In genomic region chr12:100666588-100666987, GRCh38 we compare ENCODE assay signal across 18 cellular contexts.
DNase-seq lines count a peak whose midpoint lies in the region; ATAC-seq, FAIRE-seq and TF ChIP-seq lines count a peak whose summit lies in the region.
"Had no signal": no experiment of that assay in that cellular context is flagged by ENCODE, and none has a peak within 500 bp of the region (broad histone marks: within the 10 kb centered on the region; RNA-seq: fewer than 3 reads in every experiment).

No MANE protein-coding gene starts in this region.

- no peaks in the 10 kb centered on the region for H3K79me2 ChIP-seq in GM23338 (replicated peaks; ENCODE audit: insufficient read depth)

- peak; percentile 62 for ATAC-seq in GM23338
- no peak for ATAC-seq in lower lobe of right lung
- ATAC-seq in GM19452 (IDR thresholded peaks at IDR 0.05; ENCODE audit: unreplicated experiment) = no peak

- TF ChIP-seq CTCF in GM23338 (conservative IDR thresholded peaks at IDR 0.05; ENCODE audit: low read depth in 2 of 2) = 0 out of 4 replicates have a peak, but pooled peaks of 1 of the 2 experiments have one; percentile 1
- TF ChIP-seq CTCF in endodermal cell (conservative IDR thresholded peaks at IDR 0.05) = peak; percentile 34
- no peak for TF ChIP-seq CTCF in lower lobe of right lung (IDR thresholded peaks at IDR 0.05)

- H3K36me3 Mint-ChIP-seq in GM23338 (ENCODE audit: low read depth) (no peaks in the 10 kb centered on the region), endodermal cell (ENCODE audit: low read depth) (no peaks in the 10 kb centered on the region)
- H3K36me3 Mint-ChIP-seq: CD4-positive, alpha-beta memory T cell had no signal

- no peak overlapping the region for H3K27ac ChIP-seq in GM23338 (ENCODE audit: low read depth)
- H3K27ac ChIP-seq in endodermal cell (ENCODE audit: low read depth, low read length) = no peak overlapping the region
- no peak overlapping the region for H3K27ac ChIP-seq in lower lobe of right lung
- H3K27ac ChIP-seq: GM23248 had no signal

- H3K4me2 ChIP-seq in GM23338 = no peak overlapping the region

- H3K9me2 ChIP-seq in GM23338 (ENCODE audit: insufficient read depth) = no peaks in the 10 kb centered on the region

- no peak for FAIRE-seq in GM12891 (lab: Jason Lieb, UNC)
- FAIRE-seq: HTR-8/SVneo had no signal

- no peaks in the 10 kb centered on the region; the same call in 1 of the 2 replicates for H4K20me1 ChIP-seq in GM23338 (replicated peaks; ENCODE audit: insufficient read depth)

- no peak overlapping the region for H2AFZ ChIP-seq in GM23338
- H2AFZ ChIP-seq: GM23248 had no signal

- no peak overlapping the region for H3K9ac ChIP-seq in endodermal cell (ENCODE audit: extremely low read depth, low read length, poor library complexity, severe bottlenecking)
- H3K9ac ChIP-seq: GM23248 had no signal

- H3F3A ChIP-seq in GM23338 (replicated peaks; ENCODE audit: low read depth) = no peaks in the 10 kb centered on the region

- H3K4me3 ChIP-seq in GM23338 (no peak overlapping the region), endodermal cell (ENCODE audit: low read length) (no peak overlapping the region), lower lobe of right lung (no peak overlapping the region)
- H3K4me3 ChIP-seq: GM23248 had no signal

- no peak overlapping the region for H3K4me3 Mint-ChIP-seq in GM23338
- H3K4me3 Mint-ChIP-seq in endodermal cell = no peak overlapping the region
- H3K4me3 Mint-ChIP-seq: CD4-positive, alpha-beta memory T cell; HFFc6 had no signal

- H3K27me3 Mint-ChIP-seq in GM23338 (ENCODE audit: insufficient read depth, low read depth, poor library complexity) = peaks cover 4% of the 10 kb centered on the region
- H3K27me3 Mint-ChIP-seq in endodermal cell (ENCODE audit: insufficient read depth) = no peaks in the 10 kb centered on the region

- POLR2A ChIA-PET in HEK293T (lab: Yijun Ruan, JAX) = no interaction called here

- H3K9me3 Mint-ChIP-seq in GM23338 (no peaks in the 10 kb centered on the region), endodermal cell (no peaks in the 10 kb centered on the region)
- H3K9me3 Mint-ChIP-seq: HFFc6 had no signal

- DNase-seq in GM23338 (ENCODE audit: low spot score) = peak; percentile 43
- DNase-seq in HEK293T (ENCODE audit: extremely low spot score) = no peak
- peak; percentile 78 for DNase-seq in endodermal cell
- peak; percentile 7 for DNase-seq in left kidney (ENCODE audit: low read depth, low spot score)
- DNase-seq in NCI-H748 treated with DMSO at 0.1 percent for 48 hours (lab: John Stamatoyannopoulos, UW) = no peak
- no peak for DNase-seq in lower lobe of right lung
- DNase-seq in GM12891 (ENCODE audit: insufficient read length, low spot score) = no peak
- DNase-seq: ACHN; C1 segment of cervical spinal cord; CD4-positive, alpha-beta memory T cell; COR-L47; DND-41; GDM1; GM23248; H7; HFFc6 had no signal

- H3K27ac Mint-ChIP-seq in GM23338 (no peak overlapping the region), endodermal cell (no peak overlapping the region)
- H3K27ac Mint-ChIP-seq: CD4-positive, alpha-beta memory T cell; HFFc6 had no signal

- no peak for TF ChIP-seq POLR2A in GM12891 (IDR thresholded peaks at IDR 0.05; ENCODE audit: low read depth, low read length)

- H3K4me1 ChIP-seq in GM23338 (ENCODE audit: insufficient read depth) (no peaks in the 10 kb centered on the region), endodermal cell (ENCODE audit: control insufficient read depth, insufficient read depth, low read length) (no peaks in the 10 kb centered on the region), lower lobe of right lung (no peaks in the 10 kb centered on the region)

- H3K27me3 ChIP-seq in GM23338 (ENCODE audit: insufficient read depth) (no peaks in the 10 kb centered on the region), endodermal cell (ENCODE audit: control insufficient read depth, insufficient read depth, low read length, poor library complexity, severe bottlenecking) (no peaks in the 10 kb centered on the region), lower lobe of right lung (ENCODE audit: low read depth) (peaks cover 2% of the 10 kb centered on the region)

- WGBS in endodermal cell (ENCODE audit: insufficient coverage in 1 of 2, insufficient read length in 1 of 2), 2 experiments = 81 to 93% methylated on average over 2 of the region's 2 CpGs

- H3K36me3 ChIP-seq in GM23338 (ENCODE audit: insufficient read depth) (no peaks in the 10 kb centered on the region), endodermal cell (ENCODE audit: control insufficient read depth, insufficient read depth, low read length) (no peaks in the 10 kb centered on the region), lower lobe of right lung (no peaks in the 10 kb centered on the region)

- CTCF ChIA-PET in HEK293T (lab: Yijun Ruan, JAX) = no interaction called here

- intact Hi-C loops in lower lobe of right lung (cut with DNase I) = no loop called here

- H3K9me3 ChIP-seq in endodermal cell (ENCODE audit: control insufficient read depth, low read length) (no peaks in the 10 kb centered on the region), lower lobe of right lung (no peaks in the 10 kb centered on the region)

- H3K4me1 Mint-ChIP-seq in GM23338 (peaks cover 5% of the 10 kb centered on the region; the same call in 2 of the 3 replicates), endodermal cell (peaks cover 5% of the 10 kb centered on the region)
- H3K4me1 Mint-ChIP-seq: CD4-positive, alpha-beta memory T cell had no signal

TF ChIP-seq in GM23338, 12 proteins besides CTCF, POLR2A, EP300 and RAD21 (continues in another document):
- TF ChIP-seq POLR2AphosphoS5 (IDR thresholded peaks at IDR 0.05; ENCODE audit: low read depth) = no peak
- no peak for TF ChIP-seq ZNF331 (CRISPR knock-in tag; IDR thresholded peaks at IDR 0.05; ENCODE audit: low read depth)
- TF ChIP-seq CREB1 (CRISPR knock-in tag; IDR thresholded peaks at IDR 0.05; ENCODE audit: low read depth) = no peak
- TF ChIP-seq EZH2 (IDR thresholded peaks at IDR 0.05; ENCODE audit: low read depth, unreplicated experiment) = no peak
- no peak for TF ChIP-seq ETS1 (IDR thresholded peaks at IDR 0.05)

TF ChIP-seq in HEK293T, 16 proteins besides CTCF, POLR2A, EP300 and RAD21:
- TF ChIP-seq BHLHE40 (IDR thresholded peaks at IDR 0.05; ENCODE audit: borderline replicate concordance) (no peak), SP1 (IDR thresholded peaks at IDR 0.05) (no peak), PKNOX1 (IDR thresholded peaks at IDR 0.05) (0 out of 2 replicates have a peak, but pooled peaks have one; percentile 27)
TF ChIP-seq in HEK293T: peak in this region for 1.

TF ChIP-seq in GM12891, 5 proteins besides CTCF, POLR2A, EP300 and RAD21:
- TF ChIP-seq POU2F2 (IDR thresholded peaks at IDR 0.05; ENCODE audit: low read depth, low read length) (no peak), POLR2AphosphoS5 (IDR thresholded peaks at IDR 0.05; ENCODE audit: low read depth, low read length) (no peak)
TF ChIP-seq in GM12891: peak in this region for 0.

Comparison
In these comparisons a context has a peak if more than half of its experiments do, and no peak if none do; other contexts are left out.
1. DNase-seq: peak in GM23338 (single experiment), endodermal cell (single experiment) and left kidney (single experiment); none in HEK293T (single experiment), NCI-H748 treated with DMSO at 0.1 percent for 48 hours (single experiment), lower lobe of right lung (single experiment) and GM12891 (single experiment).